In the genomic region with DNA sequence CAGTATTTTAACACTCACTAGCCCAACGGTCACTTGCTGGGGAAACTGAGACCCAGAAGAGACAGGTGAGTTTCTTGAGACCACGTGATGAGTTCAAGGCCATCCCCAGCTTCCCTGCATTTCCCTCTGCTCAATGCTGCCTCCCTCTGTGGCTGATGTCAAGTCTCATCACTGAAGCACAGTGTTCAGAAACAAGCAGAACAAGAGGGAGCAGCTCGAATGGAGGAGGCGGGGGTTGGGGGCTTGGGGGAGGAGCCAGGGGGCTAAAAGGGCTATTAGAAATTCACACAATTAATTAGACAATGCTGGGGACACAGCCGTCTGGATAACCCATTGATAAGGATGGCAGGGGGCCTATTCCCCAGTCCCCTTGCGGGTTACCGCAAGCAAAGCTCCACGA, we compare ENCODE assay signal across 1 cellular context.
A peak's percentile ranks its signal among the peaks of the same experiment; 100 is the strongest.
TF ChIP-seq lines count a peak whose summit lies in the region.

No MANE protein-coding gene starts in this region.

TF ChIP-seq in SK-N-SH, 30 proteins besides CTCF, POLR2A, EP300 and RAD21 (continued from another document):
- TF ChIP-seq USF2 (IDR thresholded peaks at IDR 0.05; ENCODE audit: borderline replicate concordance, low read depth, low read length) (peak; percentile 45; the same call in 1 of the 2 replicates), CHD2 (IDR thresholded peaks at IDR 0.05; ENCODE audit: low read length, partially characterized antibody) (peak; percentile 12), JUND (IDR thresholded peaks at IDR 0.05) (no peak)
